In genomic region chr1:161638251-161638993, GRCh38 we compare ENCODE assay signal across 1 cellular context.
TF ChIP-seq lines count a peak whose summit lies in the region.
"Not testable (repeated sequence)": the region's sequence is repeated elsewhere in the genome, so short reads cannot be mapped to it uniquely, and the experiment has no call there.

No MANE protein-coding gene starts in this region.

TF ChIP-seq in K562, 482 proteins besides CTCF, POLR2A, EP300 and RAD21:
- TF ChIP-seq ZNF639 (CRISPR knock-in tag; conservative IDR thresholded peaks at IDR 0.05 in 1 of 2, IDR thresholded peaks at IDR 0.05 in 1 of 2) = peak in 1 of 2 experiments; percentile 58; a peak in 1 of 4 replicates
- peak; percentile 58; the same call in 1 of the 2 replicates for TF ChIP-seq ZKSCAN8 (CRISPR knock-in tag; IDR thresholded peaks at IDR 0.05)
- 0 out of 4 replicates have a peak, but pooled peaks of 1 of the 2 experiments have one; percentile 8 for TF ChIP-seq RCOR1 (IDR thresholded peaks at IDR 0.05; ENCODE audit: borderline replicate concordance in 1 of 2, low read depth in 2 of 2, low read length in 2 of 2)
- not testable (repeated sequence) for TF ChIP-seq NR2C2 (CRISPR knock-in tag; IDR thresholded peaks at IDR 0.05)
- TF ChIP-seq NR2C2 (tag; IDR thresholded peaks at IDR 0.05) = 0 out of 2 replicates have a peak, but pooled peaks have one; percentile 25
- peak in 1 of 3 experiments; percentile 63; a peak in 2 of 6 replicates for TF ChIP-seq ZBTB11 (CRISPR knock-in tag; IDR thresholded peaks at IDR 0.05)
- peak; percentile 28; the same call in 1 of the 2 replicates for TF ChIP-seq BACH1 (tag; IDR thresholded peaks at IDR 0.05)
